Comparison of ENCODE assay signal across 16 cellular contexts in genomic region chr2:29206941-29207340, GRCh38.
"Had no signal": no experiment of that assay in that cellular context is flagged by ENCODE, and none has a peak within 500 bp of the region (broad histone marks: within the 10 kb centered on the region; RNA-seq: fewer than 3 reads in every experiment).

No MANE protein-coding gene starts in this region.

- H3K27ac ChIP-seq: lower lobe of right lung, parathyroid adenoma, skin epidermis, thoracic aorta, VCaP had no signal

- H3K9ac ChIP-seq: parathyroid adenoma had no signal

- H3K4me1 Mint-ChIP-seq: stimulated activated naive CD8-positive, alpha-beta T cell treated with anti-CD3 and anti-CD28 coated beads, Interleukin-15, amount 100 ng/mL, for 72 hours had no signal

- ATAC-seq: activated CD8-positive, alpha-beta T cell treated with anti-CD3 and anti-CD28 coated beads, Interleukin-2, amount 10 ng/mL, durations not matched to agents 7 days and 5 days; effector memory CD8-positive, alpha-beta T cell; lower lobe of right lung; stimulated activated naive CD8-positive, alpha-beta T cell treated with anti-CD3 and anti-CD28 coated beads, Interleukin-15, amount 100 ng/mL, for 72 hours had no signal

- H3K4me1 ChIP-seq: lower lobe of right lung, parathyroid adenoma had no signal

- H3K27me3 Mint-ChIP-seq: effector memory CD8-positive, alpha-beta T cell; stimulated activated naive CD8-positive, alpha-beta T cell treated with anti-CD3 and anti-CD28 coated beads, Interleukin-15, amount 100 ng/mL, for 72 hours had no signal

- H3K36me3 ChIP-seq: lower lobe of right lung, thoracic aorta had no signal

- H2AFZ ChIP-seq: parathyroid adenoma had no signal

- H3K4me3 Mint-ChIP-seq: activated CD8-positive, alpha-beta T cell treated with anti-CD3 and anti-CD28 coated beads, Interleukin-2, amount 10 ng/mL, durations not matched to agents 7 days and 5 days; activated naive CD4-positive, alpha-beta T cell treated with anti-CD3 and anti-CD28 coated beads for 36 hours; effector memory CD8-positive, alpha-beta T cell; stimulated activated naive CD8-positive, alpha-beta T cell treated with anti-CD3 and anti-CD28 coated beads, Interleukin-15, amount 100 ng/mL, for 72 hours had no signal

- H3K27ac Mint-ChIP-seq: activated CD8-positive, alpha-beta T cell treated with anti-CD3 and anti-CD28 coated beads, Interleukin-2, amount 10 ng/mL, durations not matched to agents 7 days and 5 days; activated naive CD4-positive, alpha-beta T cell treated with anti-CD3 and anti-CD28 coated beads for 36 hours had no signal

- DNase-seq: activated CD4-positive, alpha-beta T cell treated with anti-CD3 and anti-CD28 coated beads for 4 hours; activated CD8-positive, alpha-beta T cell treated with anti-CD3 and anti-CD28 coated beads, Interleukin-2, amount 10 ng/mL, durations not matched to agents 7 days and 5 days; activated naive CD4-positive, alpha-beta T cell treated with anti-CD3 and anti-CD28 coated beads for 36 hours; caudate nucleus; cortex of kidney; effector memory CD8-positive, alpha-beta T cell; hypothalamus; lower lobe of right lung; midbrain; retina; stimulated activated CD4-positive, alpha-beta T cell treated with anti-CD3 and anti-CD28 coated beads, Interleukin-4, amount 100 ng/mL, for 4 hours; stimulated activated naive CD8-positive, alpha-beta T cell treated with anti-CD3 and anti-CD28 coated beads, Interleukin-15, amount 100 ng/mL, for 72 hours had no signal

- H3K79me2 ChIP-seq: parathyroid adenoma had no signal

- H3K4me3 ChIP-seq: lower lobe of right lung, skin epidermis, thoracic aorta had no signal

- H3K9me3 ChIP-seq: lower lobe of right lung, thoracic aorta had no signal

- H3K9me3 Mint-ChIP-seq: activated naive CD4-positive, alpha-beta T cell treated with anti-CD3 and anti-CD28 coated beads for 36 hours; effector memory CD8-positive, alpha-beta T cell; stimulated activated naive CD8-positive, alpha-beta T cell treated with anti-CD3 and anti-CD28 coated beads, Interleukin-15, amount 100 ng/mL, for 72 hours had no signal
